In the genomic region with DNA sequence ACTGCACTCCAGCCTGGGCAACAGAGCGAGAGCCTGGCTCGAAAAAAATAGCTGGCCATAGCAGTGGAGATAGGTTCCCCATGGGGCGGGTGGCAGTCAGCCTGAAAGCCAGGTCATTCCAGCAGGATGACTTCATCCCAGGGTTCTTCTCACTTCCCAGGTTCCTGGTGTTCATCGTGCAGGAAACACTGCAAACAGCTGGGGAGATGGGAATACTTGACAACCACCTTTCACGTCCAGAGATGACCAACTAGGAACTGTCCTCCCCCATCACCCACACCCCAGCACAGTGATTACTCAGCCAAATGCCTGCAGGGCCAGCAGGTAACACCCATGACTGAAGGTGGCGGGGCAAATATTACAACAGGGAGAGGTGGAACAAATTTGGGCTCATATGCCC, we compare ENCODE assay signal across 12 cellular contexts. TPM values are rescaled to one million over a fixed set of nuclear protein-coding genes. Genes with fewer than 3 reads are reported as not detected.
A peak's percentile ranks its signal among the peaks of the same experiment; 100 is the strongest.
DNase-seq lines count a peak whose midpoint lies in the region; ATAC-seq and TF ChIP-seq lines count a peak whose summit lies in the region.
"Had no signal": no experiment of that assay in that cellular context is flagged by ENCODE, and none has a peak within 500 bp of the region (broad histone marks: within the 10 kb centered on the region; RNA-seq: fewer than 3 reads in every experiment).

No MANE protein-coding gene starts in this region.

- BruUV-seq in mammary epithelial cell (replicated peaks; lab: Mats Ljungman, UMichigan) = no TSS peak

- in situ Hi-C loops in mammary epithelial cell (cut with MboI; ENCODE audit: low sequenced_read_pairs in 2 of 2) = no loop called here

- no peak overlapping the region for H3K27ac Mint-ChIP-seq in mesothelial cell of epicardium

- H2AFZ ChIP-seq in mammary epithelial cell (ENCODE audit: low read depth, low read length) = no peak overlapping the region

- H3K9me3 Mint-ChIP-seq in mesothelial cell of epicardium = no peaks in the 10 kb centered on the region

- no peaks in the 10 kb centered on the region for H3K36me3 Mint-ChIP-seq in mesothelial cell of epicardium

- intact Hi-C loops in mammary epithelial cell (cut with micrococcal nuclease) = loop anchor here (1.0 to 2.0 kb wide), 3 partner anchors 40 to 228 kb away; no protein-coding TSS in a partner anchor

- peak overlapping the region in 10 of 11 experiments; percentile 84 to 99 (median 96); a peak in 20 of 22 replicates for H3K4me2 ChIP-seq in BLaER1 treated with 17β-estradiol and CSF1 and Interleukin-3, amounts not matched to agents 10 nM and 100 nM
- peak overlapping the region; percentile 92 for H3K4me2 ChIP-seq in mammary epithelial cell (ENCODE audit: insufficient read depth, low read depth, low read length)

- dilution Hi-C loops in mammary epithelial cell (cut with HindIII; ENCODE audit: low sequenced_read_pairs) = no loop called here

- no peaks in the 10 kb centered on the region for H3K9me3 ChIP-seq in BLaER1 treated with 17β-estradiol and CSF1 and Interleukin-3, amounts not matched to agents 10 nM and 100 nM (replicated peaks in 1 of 11)
- no peaks in the 10 kb centered on the region for H3K9me3 ChIP-seq in HUES6 (ENCODE audit: control insufficient read depth, insufficient read depth, low read depth, low read length)
- no peaks in the 10 kb centered on the region for H3K9me3 ChIP-seq in mammary epithelial cell (replicated peaks; ENCODE audit: insufficient read depth, low read length)

- peak overlapping the region in 7 of 10 experiments; percentile 79 to 99 (median 92); a peak in 10 of 20 replicates for H3K4me3 ChIP-seq in BLaER1 treated with 17β-estradiol and CSF1 and Interleukin-3, amounts not matched to agents 10 nM and 100 nM
- H3K4me3 ChIP-seq in HUES6 (ENCODE audit: low read depth, low read length) = peak overlapping the region; percentile 84
- no peak overlapping the region for H3K4me3 ChIP-seq in mammary epithelial cell (replicated peaks in 1 of 3; ENCODE audit: insufficient read depth in 1 of 3, low read depth in 2 of 3, low read length in 3 of 3)
- H3K4me3 ChIP-seq: K562 had no signal

- DNase-seq in mammary epithelial cell (peak; percentile 77), mesothelial cell of epicardium (ENCODE audit: low spot score in 2 of 2, unreplicated experiment in 2 of 2) (no peak), amniotic stem cell (lab: John Stamatoyannopoulos, UW) (no peak), left lobe of liver (ENCODE audit: low spot score) (no peak)
- DNase-seq in activated effector memory CD4-positive, alpha-beta T cell treated with anti-CD3 and anti-CD28 coated beads, Interleukin-2, amount 50 U/mL, for 16 hours = no peak
- DNase-seq: activated gamma-delta T cell, NCI-H524, right cardiac atrium had no signal

- peaks cover 10 to 33% (median 29%) of the 10 kb centered on the region in 10 experiments; a peak in 19 of 20 replicates for H3K4me1 ChIP-seq in BLaER1 treated with 17β-estradiol and CSF1 and Interleukin-3, amounts not matched to agents 10 nM and 100 nM
- H3K4me1 ChIP-seq in HUES6 (ENCODE audit: control insufficient read depth, insufficient read depth, low read length) = peaks cover 14% of the 10 kb centered on the region
- peaks cover 9% of the 10 kb centered on the region for H3K4me1 ChIP-seq in mammary epithelial cell (ENCODE audit: insufficient read depth, low read length)

- peak overlapping the region; percentile 28 for H3K4me3 Mint-ChIP-seq in mesothelial cell of epicardium

- H4K20me1 ChIP-seq in BLaER1 treated with 17β-estradiol and CSF1 and Interleukin-3, amounts not matched to agents 10 nM and 100 nM = peaks cover 0 to 8% (median 5%) of the 10 kb centered on the region in 11 experiments; a peak in 4 of 22 replicates
- no peaks in the 10 kb centered on the region for H4K20me1 ChIP-seq in mammary epithelial cell (ENCODE audit: insufficient read depth, low read length)

- H3K27me3 Mint-ChIP-seq in mesothelial cell of epicardium (ENCODE audit: low read depth) = no peaks in the 10 kb centered on the region

- no peaks in the 10 kb centered on the region for H3K79me2 ChIP-seq in mammary epithelial cell (ENCODE audit: insufficient read depth, low read length)

- peaks cover 0 to 20% (median 6%) of the 10 kb centered on the region in 11 experiments; a peak in 4 of 22 replicates for H3K36me3 ChIP-seq in BLaER1 treated with 17β-estradiol and CSF1 and Interleukin-3, amounts not matched to agents 10 nM and 100 nM
- peaks cover 10% of the 10 kb centered on the region for H3K36me3 ChIP-seq in HUES6 (ENCODE audit: control insufficient read depth, insufficient read depth, low read length)
- no peaks in the 10 kb centered on the region for H3K36me3 ChIP-seq in mammary epithelial cell (ENCODE audit: insufficient read depth, low read length)

- no peak overlapping the region for H3K27ac ChIP-seq in BLaER1 treated with 17β-estradiol and CSF1 and Interleukin-3, amounts not matched to agents 10 nM and 100 nM
- H3K27ac ChIP-seq in HUES6 (ENCODE audit: low read depth, low read length) = no peak overlapping the region; the same call in 1 of the 2 replicates
- no peak overlapping the region for H3K27ac ChIP-seq in mammary epithelial cell (ENCODE audit: insufficient read depth, low read depth, low read length)

- peak overlapping the region in 3 of 11 experiments; percentile 89; a peak in 3 of 22 replicates for H3K9ac ChIP-seq in BLaER1 treated with 17β-estradiol and CSF1 and Interleukin-3, amounts not matched to agents 10 nM and 100 nM
- H3K9ac ChIP-seq in HUES6 (ENCODE audit: low read length) (peak overlapping the region; percentile 97), mammary epithelial cell (ENCODE audit: insufficient read depth, low read length) (no peak overlapping the region)

- TF ChIP-seq CTCF in mammary epithelial cell (conservative IDR thresholded peaks at IDR 0.05 in 1 of 2, IDR thresholded peaks at IDR 0.05 in 1 of 2; ENCODE audit: extremely low read depth in 1 of 2, insufficient read depth in 1 of 2, low read depth in 1 of 2, low read length in 2 of 2) (no peak), mesothelial cell of epicardium (IDR thresholded peaks at IDR 0.05; ENCODE audit: unreplicated experiment) (no peak)

- 40% methylated on average over 6 of the region's 6 CpGs for WGBS in mammary epithelial cell (ENCODE audit: low coverage, missing lambda C conversion rate)

- CTCF ChIA-PET in mammary epithelial cell (lab: Charles Lee; ENCODE audit: low non-redundant PET) = no interaction called here

- no peak for ATAC-seq in activated CD4-positive, CD25-positive, alpha-beta regulatory T cell treated with anti-CD3 and anti-CD28 coated beads, Interleukin-2, amount 50 U/mL, for 24 hours
- no peak for ATAC-seq in left lobe of liver
- ATAC-seq: K562, right cardiac atrium had no signal

- H3K4me1 Mint-ChIP-seq in mesothelial cell of epicardium = peaks cover 14% of the 10 kb centered on the region

- H3K27me3 ChIP-seq in BLaER1 treated with 17β-estradiol and CSF1 and Interleukin-3, amounts not matched to agents 10 nM and 100 nM = no peaks in the 10 kb centered on the region
- no peaks in the 10 kb centered on the region for H3K27me3 ChIP-seq in HUES6 (ENCODE audit: control insufficient read depth, insufficient read depth, low read length)
- H3K27me3 ChIP-seq in mammary epithelial cell (ENCODE audit: insufficient read depth, low read length) = no peaks in the 10 kb centered on the region

RNA-seq across cellular contexts. Expression of gene VSIG10, which starts 1.7 kb away (rescaled TPM):
- total RNA-seq in mammary epithelial cell (10 to 100 TPM; 11.3 to 16.8 TPM), mesothelial cell of epicardium (18.4 to 23.1 TPM (median 22.0 TPM) in 3 replicates), left lobe of liver (20.7 TPM)
- polyA plus RNA-seq in mammary epithelial cell = 9.3 TPM
- 31.3 TPM for polyA minus RNA-seq in mammary epithelial cell

RNA-seq across cellular contexts. Expression of gene PEBP1, which starts 33.9 kb away (rescaled TPM):
- total RNA-seq in mammary epithelial cell (100 to 1,000 TPM; 146 to 175 TPM), mesothelial cell of epicardium (154 to 166 TPM (median 156 TPM) in 3 replicates), left lobe of liver (662 TPM)
- polyA plus RNA-seq in mammary epithelial cell = 217 TPM
- polyA minus RNA-seq in mammary epithelial cell = 55.4 TPM

RNA-seq across cellular contexts. Expression of gene WSB2, which starts 41.1 kb away (rescaled TPM):
- total RNA-seq in mammary epithelial cell = 100 to 1,000 TPM in 1 of 2 donors, 10 to 100 TPM in 1; 93.5 to 165 TPM
- polyA plus RNA-seq in mammary epithelial cell = 135 TPM
- polyA minus RNA-seq in mammary epithelial cell = 347 TPM
- total RNA-seq in mesothelial cell of epicardium = 31.9 to 38.2 TPM (median 37.1 TPM) in 3 replicates
- total RNA-seq in left lobe of liver = 51.4 TPM

Comparison
In these comparisons a context has a peak if more than half of its experiments do, and no peak if none do; other contexts are left out.
1. H3K4me3 ChIP-seq: peak in BLaER1 treated with 17β-estradiol and CSF1 and Interleukin-3, amounts not matched to agents 10 nM and 100 nM (7 of 10) and HUES6 (single experiment); none in mammary epithelial cell (0 of 3).